In the genomic region with DNA sequence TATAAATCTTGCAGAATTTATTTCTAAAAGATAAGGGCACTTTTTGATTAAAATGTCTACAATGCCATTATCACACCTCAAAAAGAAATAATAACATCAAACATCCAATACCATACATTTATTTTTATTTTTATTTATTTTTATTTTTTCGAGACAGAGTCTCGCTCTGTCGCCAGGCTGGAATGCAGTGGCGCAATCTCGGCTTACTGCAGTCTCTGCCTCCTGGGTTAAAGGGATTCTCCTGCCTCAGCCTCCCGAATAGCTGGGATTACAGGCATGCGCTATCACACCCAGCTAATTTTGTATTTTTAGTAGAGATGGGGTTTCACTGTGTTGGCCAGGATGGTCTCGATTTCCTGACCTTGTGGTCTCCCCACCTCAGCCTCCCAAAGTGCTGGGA, we compare ENCODE assay signal across 7 cellular contexts.
DNase-seq lines count a peak whose midpoint lies in the region; FAIRE-seq and TF ChIP-seq lines count a peak whose summit lies in the region.
"Not testable (repeated sequence)": the region's sequence is repeated elsewhere in the genome, so short reads cannot be mapped to it uniquely, and the experiment has no call there.

No MANE protein-coding gene starts in this region.

- H3K4me3 Mint-ChIP-seq in Caco-2 (ENCODE audit: unreplicated experiment); mesothelial cell of epicardium: not testable (repeated sequence)

- not testable (repeated sequence) for H4K20me1 ChIP-seq in GM23248 (ENCODE audit: insufficient read depth); H1 (replicated peaks in 1 of 2; ENCODE audit: control insufficient read depth in 1 of 2, insufficient read depth in 2 of 2, low read length in 2 of 2)

- not testable (repeated sequence) for H3K9me2 ChIP-seq in GM23248 (ENCODE audit: insufficient read depth)

- not testable (repeated sequence) for H3K79me1 ChIP-seq in H1 (ENCODE audit: low read depth, low read length)

- H3K4me1 ChIP-seq in Caco-2; H1 (replicated peaks in 1 of 4; ENCODE audit: control insufficient read depth in 3 of 4, insufficient read depth in 4 of 4, low read length in 3 of 4): not testable (repeated sequence)
- H3K4me1 ChIP-seq in GM23248 (ENCODE audit: insufficient read depth) = peaks cover 17% of the 10 kb centered on the region
- peaks cover 40% of the 10 kb centered on the region for H3K4me1 ChIP-seq in skeletal muscle satellite cell (ENCODE audit: control insufficient read depth, insufficient read depth, low read length)

- TF ChIP-seq RAD21 in H1 (IDR thresholded peaks at IDR 0.05 in 1 of 2, conservative IDR thresholded peaks at IDR 0.05 in 1 of 2; ENCODE audit: low read depth in 2 of 2, low read length in 2 of 2) = not testable (repeated sequence)

- H3K23ac ChIP-seq in H1 (ENCODE audit: insufficient read length) = not testable (repeated sequence)

- not testable (repeated sequence) for H2BK20ac ChIP-seq in H1 (ENCODE audit: low read length)

- H3K18ac ChIP-seq in H1 (ENCODE audit: extremely low read depth, low read length) = not testable (repeated sequence)

- H3K27me3 Mint-ChIP-seq in Caco-2 (ENCODE audit: insufficient read depth, unreplicated experiment); mesothelial cell of epicardium (ENCODE audit: low read depth): not testable (repeated sequence)

- TF ChIP-seq CTCF in Caco-2 (IDR thresholded peaks at IDR 0.05; ENCODE audit: insufficient read depth in 1 of 2, low read depth in 1 of 2, low read length in 1 of 2, severe bottlenecking in 1 of 2, unreplicated experiment in 1 of 2); H1 (IDR thresholded peaks at IDR 0.05; ENCODE audit: control extremely low read depth in 1 of 3, insufficient read depth in 1 of 3, low read depth in 1 of 3, low read length in 3 of 3); mesothelial cell of epicardium (IDR thresholded peaks at IDR 0.05; ENCODE audit: unreplicated experiment): not testable (repeated sequence)

- TF ChIP-seq POLR2A in H1 (IDR thresholded peaks at IDR 0.05; ENCODE audit: control extremely low read depth in 1 of 2, low read depth in 2 of 2, low read length in 2 of 2) = not testable (repeated sequence)

- H3K27ac ChIP-seq in GM23248 = 0 out of 2 replicates have a peak overlapping the region, but pooled peaks have one; percentile 29
- not testable (repeated sequence) for H3K27ac ChIP-seq in H1 (ENCODE audit: low read depth, low read length)

- H3K14ac ChIP-seq in H1 (ENCODE audit: insufficient read length) = not testable (repeated sequence)

- not testable (repeated sequence) for TF ChIP-seq EP300 in H1 (IDR thresholded peaks at IDR 0.05; ENCODE audit: borderline replicate concordance in 1 of 2, low read depth in 2 of 2, low read length in 2 of 2)

- H2BK5ac ChIP-seq in H1 (ENCODE audit: low read depth, low read length) = not testable (repeated sequence)

- not testable (repeated sequence) for H3F3A ChIP-seq in GM23248 (ENCODE audit: insufficient read depth)

- not testable (repeated sequence) for DNase-seq in Caco-2; H1 (ENCODE audit: low read depth in 1 of 2, low spot score in 2 of 2); mesothelial cell of epicardium (ENCODE audit: low spot score in 2 of 2, unreplicated experiment in 2 of 2)
- peak; percentile 29 for DNase-seq in GM23248
- peak; percentile 25 for DNase-seq in NCI-H226
- DNase-seq in T1000 (lab: John Stamatoyannopoulos, UW) = peak; percentile 13

- not testable (repeated sequence) for H2BK15ac ChIP-seq in H1 (ENCODE audit: low read length)

- H2BK120ac ChIP-seq in H1 (replicated peaks; ENCODE audit: low read depth, low read length) = not testable (repeated sequence)

- H2AFZ ChIP-seq in GM23248; H1 (ENCODE audit: low read length): not testable (repeated sequence)

- peaks cover 89% of the 10 kb centered on the region for H3K36me3 Mint-ChIP-seq in Caco-2 (ENCODE audit: insufficient read depth, unreplicated experiment)
- peaks cover 14% of the 10 kb centered on the region for H3K36me3 Mint-ChIP-seq in mesothelial cell of epicardium

- H3K79me2 ChIP-seq in GM23248 (ENCODE audit: insufficient read depth) = peaks cover 49% of the 10 kb centered on the region
- H3K79me2 ChIP-seq in H1 (ENCODE audit: control insufficient read depth in 1 of 2, insufficient read depth in 2 of 2, low read length in 2 of 2) = not testable (repeated sequence)

- BruUV-seq in Caco-2 (replicated peaks; lab: Mats Ljungman, UMichigan) = TSS peak; percentile 12

- H3K4me1 Mint-ChIP-seq in Caco-2 (ENCODE audit: low read depth, unreplicated experiment) (peaks cover 42% of the 10 kb centered on the region), mesothelial cell of epicardium (peaks cover 35% of the 10 kb centered on the region)

- not testable (repeated sequence) for H3K4ac ChIP-seq in H1 (replicated peaks; ENCODE audit: insufficient read length, low read depth, low read length)

- H3K4me2 ChIP-seq in GM23248 (ENCODE audit: unreplicated experiment); H1 (ENCODE audit: insufficient read depth in 1 of 2, low read depth in 2 of 2, low read length in 2 of 2): not testable (repeated sequence)
- H3K4me2 ChIP-seq in skeletal muscle satellite cell (ENCODE audit: low read length) = peak overlapping the region; percentile 53

- H3K27ac Mint-ChIP-seq in Caco-2 (ENCODE audit: unreplicated experiment) (peak overlapping the region; percentile 53), mesothelial cell of epicardium (peak overlapping the region; percentile 60)

- intact Hi-C loops in Caco-2 (cut with micrococcal nuclease; ENCODE audit: unreplicated experiment) = loop anchor here (5.0 kb wide), 1 partner anchor 41 kb away; no protein-coding TSS in a partner anchor

- H3K9me3 ChIP-seq in Caco-2; GM23248 (ENCODE audit: low read depth); H1 (ENCODE audit: insufficient read depth in 2 of 2, low read depth in 1 of 2, low read length in 1 of 2); skeletal muscle satellite cell (replicated peaks; ENCODE audit: low read length): not testable (repeated sequence)

- not testable (repeated sequence) for H3K9me3 Mint-ChIP-seq in Caco-2 (ENCODE audit: unreplicated experiment); mesothelial cell of epicardium

- H3K4me3 ChIP-seq in Caco-2 (ENCODE audit: low read depth, low read length); GM23248; H1 (ENCODE audit: extremely low read depth in 1 of 4, insufficient read depth in 2 of 4, low read depth in 3 of 4, low read length in 4 of 4); skeletal muscle satellite cell (ENCODE audit: low read length): not testable (repeated sequence)

- not testable (repeated sequence) for H4K5ac ChIP-seq in H1 (ENCODE audit: insufficient read length, low read depth, low read length)

- H3K9ac ChIP-seq in GM23248 (0 out of 2 replicates have a peak overlapping the region, but pooled peaks have one; percentile 0), skeletal muscle satellite cell (ENCODE audit: low read depth, low read length) (peak overlapping the region; percentile 63)
- not testable (repeated sequence) for H3K9ac ChIP-seq in H1 (replicated peaks in 1 of 4; ENCODE audit: extremely low read depth in 1 of 4, low read depth in 3 of 4, low read length in 3 of 4)

- H2BK12ac ChIP-seq in H1 (ENCODE audit: low read depth, low read length) = not testable (repeated sequence)

- not testable (repeated sequence) for H4K8ac ChIP-seq in H1 (ENCODE audit: extremely low read depth, insufficient read depth, low read length)

- H2AK5ac ChIP-seq in H1 (ENCODE audit: low read depth, low read length) = not testable (repeated sequence)

- not testable (repeated sequence) for H3K23me2 ChIP-seq in H1 (ENCODE audit: low read depth, low read length)

- CTCF ChIA-PET in Caco-2 (lab: Charles Lee) = not testable (repeated sequence)
- CTCF ChIA-PET in H1 (lab: Charles Lee; ENCODE audit: partially characterized antibody) = interaction anchor here (1.5 kb wide), 1 partner anchor 93 kb away, joined by 3 read pairs; no protein-coding TSS in a partner anchor

- in situ Hi-C loops in GM23248 (cut with MboI) = not testable (repeated sequence)

- 73 to 76% methylated on average over 8 of the region's 8 CpGs for WGBS in GM23248 (ENCODE audit: low coverage in 1 of 2, low lambda C conversion rate in 2 of 2, missing lambda C conversion rate in 2 of 2), 2 experiments
- 82 to 100% methylated on average over 1 to 8 of the region's 8 CpGs for WGBS in H1 (ENCODE audit: extremely low coverage in 1 of 2, insufficient coverage in 1 of 2, insufficient read length in 1 of 2, insufficient replicate concordance in 2 of 2, low coverage in 1 of 2, low lambda C conversion rate in 2 of 2, missing lambda C conversion rate in 1 of 2), 2 experiments

- not testable (repeated sequence) for H3K36me3 ChIP-seq in Caco-2 (ENCODE audit: control insufficient read depth, insufficient read depth, low read length); GM23248 (ENCODE audit: low read depth); H1 (ENCODE audit: control insufficient read depth in 2 of 4, insufficient read depth in 4 of 4, low read length in 3 of 4)
- H3K36me3 ChIP-seq in skeletal muscle satellite cell (ENCODE audit: insufficient read depth, low read length) = peaks cover 34% of the 10 kb centered on the region

- FAIRE-seq in H1 (lab: Jason Lieb, UNC) = not testable (repeated sequence)

- H3K56ac ChIP-seq in H1 (replicated peaks; ENCODE audit: insufficient read length, low read depth, low read length) = not testable (repeated sequence)

- POLR2A ChIA-PET in Caco-2 (lab: Charles Lee); H1 (lab: Charles Lee; ENCODE audit: partially characterized antibody): not testable (repeated sequence)

- not testable (repeated sequence) for H4K91ac ChIP-seq in H1 (replicated peaks; ENCODE audit: insufficient read length, low read length)

- H3K27me3 ChIP-seq in Caco-2 (replicated peaks; ENCODE audit: control insufficient read depth, insufficient read depth, low read length); GM23248 (replicated peaks; ENCODE audit: insufficient read depth); H1 (replicated peaks in 1 of 4; ENCODE audit: control insufficient read depth in 3 of 4, extremely low read depth in 1 of 4, insufficient read depth in 3 of 4, low read length in 3 of 4); skeletal muscle satellite cell (ENCODE audit: control insufficient read depth, insufficient read depth, low read length): not testable (repeated sequence)

TF ChIP-seq in H1, 55 proteins besides CTCF, POLR2A, EP300 and RAD21:
- TF ChIP-seq CEBPB (IDR thresholded peaks at IDR 0.05; ENCODE audit: low read depth, low read length) = 0 out of 2 replicates have a peak, but pooled peaks have one; percentile 22
TF ChIP-seq in H1: peak in this region for 1; not testable (repeated sequence) for 54.
